ENCODE assay signal across 8 cellular contexts in the genomic region with DNA sequence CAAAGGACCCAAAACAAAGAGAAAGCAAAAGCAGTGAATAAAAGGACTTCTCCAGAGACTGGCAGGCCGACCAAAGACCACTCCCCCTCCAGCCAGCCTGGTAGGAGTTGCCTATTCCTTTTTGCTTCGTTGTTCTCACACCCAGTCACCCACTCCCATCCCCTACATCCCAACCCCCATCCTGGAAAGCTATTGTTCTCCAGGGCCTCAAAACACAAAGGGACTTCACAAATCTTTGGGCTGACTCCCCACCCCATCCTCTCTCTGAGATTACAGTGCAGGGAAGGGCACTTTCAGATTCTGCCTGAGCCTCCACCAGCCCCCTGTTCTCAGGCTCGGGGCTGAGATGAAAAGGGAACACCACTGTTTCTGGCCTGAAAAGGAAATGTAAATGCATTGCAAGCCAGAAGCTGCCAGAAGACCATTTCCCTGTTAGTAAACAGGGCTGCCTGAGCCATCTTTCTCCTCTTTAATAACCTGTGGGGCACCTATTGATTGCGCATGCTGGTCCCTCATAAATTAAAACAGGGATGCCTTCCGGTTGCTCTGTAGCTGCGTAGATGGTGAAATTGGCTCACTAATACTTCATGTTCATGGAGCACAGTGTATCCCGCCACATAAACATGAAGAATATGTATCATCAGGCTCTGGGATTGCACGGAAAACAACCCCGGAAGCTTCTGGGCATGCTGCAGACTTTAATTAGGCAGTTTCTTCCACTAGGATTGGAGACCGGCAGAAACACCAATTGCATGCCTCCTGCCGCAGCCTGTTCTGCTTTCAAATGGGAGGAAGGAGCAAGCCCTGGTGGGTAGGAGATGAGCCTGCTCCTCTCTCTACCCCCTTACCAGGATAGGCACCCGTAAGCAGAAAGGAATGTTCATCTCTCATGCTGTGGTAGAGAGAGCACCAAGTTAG.
DNase-seq lines count a peak whose midpoint lies in the region; TF ChIP-seq lines count a peak whose summit lies in the region.

No MANE protein-coding gene starts in this region.

- DNase-seq in CD14-positive monocyte (ENCODE audit: low spot score) (no peak), HT1080 (ENCODE audit: low read depth) (peak; percentile 93), kidney epithelial cell (ENCODE audit: low read depth) (peak; percentile 57), NCI-H2196 treated with DMSO at 0.1 percent for 48 hours (lab: John Stamatoyannopoulos, UW; ENCODE audit: unreplicated experiment) (no peak), HPDE6-E6E7 (ENCODE audit: extremely low spot score) (no peak)
- DNase-seq in activated effector memory CD4-positive, alpha-beta T cell treated with anti-CD3 and anti-CD28 coated beads, Interleukin-2, amount 50 U/mL, for 16 hours, result no peak

- H3K4me3 Mint-ChIP-seq in CD14-positive monocyte, result peak overlapping the region; percentile 75 to 92

- no peaks in the 10 kb centered on the region for H3K9me3 ChIP-seq in subcutaneous abdominal adipose tissue (ENCODE audit: control insufficient read depth in 5 of 5, low read length in 5 of 5)

- H3K27me3 ChIP-seq in kidney epithelial cell (ENCODE audit: control insufficient read depth, insufficient read depth, low read length), result no peaks in the 10 kb centered on the region
- peaks cover 0 to 5% (median 0%) of the 10 kb centered on the region in 5 donors for H3K27me3 ChIP-seq in subcutaneous abdominal adipose tissue (ENCODE audit: control insufficient read depth in 5 of 5, insufficient read depth in 4 of 5, low read length in 5 of 5)

- intact Hi-C loops in CD14-positive monocyte (cut with micrococcal nuclease), result no loop called here

- no peak overlapping the region for H3K4me3 ChIP-seq in kidney epithelial cell (ENCODE audit: low read depth, low read length)
- H3K4me3 ChIP-seq in subcutaneous abdominal adipose tissue (ENCODE audit: low read depth in 1 of 5, low read length in 5 of 5), result peak overlapping the region; percentile 28 to 46 (median 41)

- H3K27ac Mint-ChIP-seq in CD14-positive monocyte, result peak overlapping the region in 3 of 7 donors; percentile 56 to 78 (median 61)

- peaks cover 0 to 11% (median 9%) of the 10 kb centered on the region in 5 donors for H3K4me1 ChIP-seq in subcutaneous abdominal adipose tissue (ENCODE audit: control insufficient read depth in 5 of 5, insufficient read depth in 5 of 5, low read length in 5 of 5)

- peak overlapping the region in 1 of 5 donors; percentile 28 for H3K9ac ChIP-seq in subcutaneous abdominal adipose tissue (ENCODE audit: low read length in 5 of 5)

- H3K36me3 ChIP-seq in kidney epithelial cell (ENCODE audit: control insufficient read depth, insufficient read depth, low read length) (no peaks in the 10 kb centered on the region), subcutaneous abdominal adipose tissue (ENCODE audit: control insufficient read depth in 5 of 5, insufficient read depth in 5 of 5, low read length in 5 of 5) (no peaks in the 10 kb centered on the region)

- H3K36me3 Mint-ChIP-seq in CD14-positive monocyte, result no peaks in the 10 kb centered on the region

- H3K4me1 Mint-ChIP-seq in CD14-positive monocyte, result peaks cover 14% of the 10 kb centered on the region

- peaks cover 6 to 17% (median 12%) of the 10 kb centered on the region in 7 donors for H3K9me3 Mint-ChIP-seq in CD14-positive monocyte

- TF ChIP-seq CTCF in CD14-positive monocyte (IDR thresholded peaks at IDR 0.05) (no peak), kidney epithelial cell (IDR thresholded peaks at IDR 0.05; ENCODE audit: insufficient read depth, low read length, poor library complexity, severe bottlenecking) (no peak)

- H3K27ac ChIP-seq in angular gyrus (ENCODE audit: low read depth, low read length) (peak overlapping the region; percentile 99), subcutaneous abdominal adipose tissue (ENCODE audit: low read depth, low read length) (no peak overlapping the region)

- H3K27me3 Mint-ChIP-seq in CD14-positive monocyte (ENCODE audit: low read depth in 3 of 3), result peaks cover 0 to 2% (median 1%) of the 10 kb centered on the region in 3 donors

Comparison
In these comparisons a context has a peak if more than half of its experiments do, and no peak if none do; other contexts are left out.
1. DNase-seq: peak in HT1080 (single experiment) and kidney epithelial cell (single experiment); none in CD14-positive monocyte (single experiment), NCI-H2196 treated with DMSO at 0.1 percent for 48 hours (single experiment), activated effector memory CD4-positive, alpha-beta T cell treated with anti-CD3 and anti-CD28 coated beads, Interleukin-2, amount 50 U/mL, for 16 hours (single experiment) and HPDE6-E6E7 (single experiment).